Comparison of ENCODE assay signal across 27 cellular contexts in the genomic region with DNA sequence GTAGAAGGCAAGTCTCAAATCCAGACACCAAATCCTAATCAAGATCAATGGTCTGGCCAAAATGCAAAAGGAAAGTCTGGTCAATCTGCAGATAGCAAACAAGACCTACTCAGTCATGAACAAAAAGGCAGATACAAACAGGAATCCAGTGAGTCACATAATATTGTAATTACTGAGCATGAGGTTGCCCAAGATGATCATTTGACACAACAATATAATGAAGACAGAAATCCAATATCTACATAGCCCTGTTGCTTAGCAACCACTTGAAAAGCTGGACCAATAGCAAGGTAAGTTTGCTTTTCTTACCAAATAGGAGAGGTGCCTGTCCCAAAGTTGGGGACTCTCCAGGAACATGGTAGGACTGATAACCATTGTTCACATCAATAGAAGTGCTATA.
"Had no signal": no experiment of that assay in that cellular context is flagged by ENCODE, and none has a peak within 500 bp of the region (broad histone marks: within the 10 kb centered on the region; RNA-seq: fewer than 3 reads in every experiment).

No MANE protein-coding gene starts in this region.

- H3K9me3 Mint-ChIP-seq: activated naive CD4-positive, alpha-beta T cell treated with anti-CD3 and anti-CD28 coated beads, Interleukin-2, amount 50 U/mL, for 24 hours; activated T-cell treated with anti-CD3 and anti-CD28 coated beads, Interleukin-2, amount 50 U/mL, for 24 hours; activated T-helper 1 cell treated with anti-CD3 and anti-CD28 coated beads, Interleukin-12 subunit alpha, Interleukin-12 subunit beta, Interleukin-2, Interleukin-4 antibody, amounts not matched to agents 30 ng/mL and 10 ng/mL and 1 ng/mL, durations not matched to agents 14 hours and 24 hours and 36 hours; central memory CD8-positive, alpha-beta T cell; T-helper 1 cell treated with Interleukin-12 subunit alpha and Interleukin-12 subunit beta and Interleukin-4 antibody, amounts not matched to agents 30 μg/mL and 1 μg/mL, for 36 hours; WTC11 had no signal

- DNase-seq: activated CD4-positive, alpha-beta T cell treated with anti-CD3 and anti-CD28 coated beads for 48 hours; activated CD4-positive, alpha-beta T cell treated with anti-CD3 and anti-CD28 coated beads, Interleukin-2, amount 50 U/mL, for 4 hours; activated CD4-positive, CD25-positive, alpha-beta regulatory T cell treated with anti-CD3 and anti-CD28 coated beads, Interleukin-2, amount 50 U/mL, for 72 hours; activated CD8-positive, alpha-beta memory T cell treated with anti-CD3 and anti-CD28 coated beads, Interleukin-2, amount 10 ng/mL, durations not matched to agents 7 days and 5 days; activated effector memory CD4-positive, alpha-beta T cell treated with Interleukin-2 at 50 U/mL for 16 hours; activated naive CD4-positive, alpha-beta T cell; activated T-cell treated with anti-CD3 and anti-CD28 coated beads, Interleukin-2, amount 50 U/mL, for 24 hours; aorta; IMR-90; KG1; NCI-H1092; NCI-H1436; NCI-H187; NCI-H2107; NCI-H2227 treated with DMSO at 0.1 percent for 48 hours; NCI-H446 treated with DMSO at 0.1 percent for 48 hours; NCI-H524 treated with DMSO at 0.1 percent for 48 hours; NCI-H82; PC-3; SHP77 treated with DMSO at 0.1 percent for 48 hours; T-helper 9 cell had no signal

- H3K4me3 Mint-ChIP-seq: activated CD8-positive, alpha-beta memory T cell treated with anti-CD3 and anti-CD28 coated beads, Interleukin-2, amount 10 ng/mL, durations not matched to agents 7 days and 5 days; activated naive CD4-positive, alpha-beta T cell treated with anti-CD3 and anti-CD28 coated beads, Interleukin-2, amount 50 U/mL, for 24 hours; activated T-cell treated with anti-CD3 and anti-CD28 coated beads, Interleukin-2, amount 50 U/mL, for 24 hours; activated T-helper 1 cell treated with anti-CD3 and anti-CD28 coated beads, Interleukin-12 subunit alpha, Interleukin-12 subunit beta, Interleukin-2, Interleukin-4 antibody, amounts not matched to agents 30 ng/mL and 10 ng/mL and 1 ng/mL, durations not matched to agents 14 hours and 24 hours and 36 hours; central memory CD8-positive, alpha-beta T cell; T-helper 1 cell treated with Interleukin-12 subunit alpha and Interleukin-12 subunit beta and Interleukin-4 antibody, amounts not matched to agents 30 μg/mL and 1 μg/mL, for 36 hours; WTC11 had no signal

- H3K4me3 ChIP-seq: breast epithelium had no signal

- H3K4me1 Mint-ChIP-seq: activated CD8-positive, alpha-beta memory T cell treated with anti-CD3 and anti-CD28 coated beads, Interleukin-2, amount 10 ng/mL, durations not matched to agents 7 days and 5 days; activated naive CD4-positive, alpha-beta T cell treated with anti-CD3 and anti-CD28 coated beads, Interleukin-2, amount 50 U/mL, for 24 hours; central memory CD8-positive, alpha-beta T cell; WTC11 had no signal

- H3K27ac Mint-ChIP-seq: activated CD8-positive, alpha-beta memory T cell treated with anti-CD3 and anti-CD28 coated beads, Interleukin-2, amount 10 ng/mL, durations not matched to agents 7 days and 5 days; activated naive CD4-positive, alpha-beta T cell treated with anti-CD3 and anti-CD28 coated beads, Interleukin-2, amount 50 U/mL, for 24 hours; activated T-cell treated with anti-CD3 and anti-CD28 coated beads, Interleukin-2, amount 50 U/mL, for 24 hours; activated T-helper 1 cell treated with anti-CD3 and anti-CD28 coated beads, Interleukin-12 subunit alpha, Interleukin-12 subunit beta, Interleukin-2, Interleukin-4 antibody, amounts not matched to agents 30 ng/mL and 10 ng/mL and 1 ng/mL, durations not matched to agents 14 hours and 24 hours and 36 hours; T-helper 1 cell treated with Interleukin-12 subunit alpha and Interleukin-12 subunit beta and Interleukin-4 antibody, amounts not matched to agents 30 μg/mL and 1 μg/mL, for 36 hours; WTC11 had no signal

- H3K36me3 Mint-ChIP-seq: activated CD8-positive, alpha-beta memory T cell treated with anti-CD3 and anti-CD28 coated beads, Interleukin-2, amount 10 ng/mL, durations not matched to agents 7 days and 5 days; activated naive CD4-positive, alpha-beta T cell treated with anti-CD3 and anti-CD28 coated beads, Interleukin-2, amount 50 U/mL, for 24 hours; WTC11 had no signal
